ENCODE assay signal across 9 cellular contexts in genomic region chr2:233414273-233414654, GRCh38. TPM values are rescaled to one million over a fixed set of nuclear protein-coding genes. Genes with fewer than 3 reads are reported as not detected.
DNase-seq lines count a peak whose midpoint lies in the region; ATAC-seq lines count a peak whose summit lies in the region.
"Had no signal": no experiment of that assay in that cellular context is flagged by ENCODE, and none has a peak within 500 bp of the region (broad histone marks: within the 10 kb centered on the region; RNA-seq: fewer than 3 reads in every experiment).

No MANE protein-coding gene starts in this region.

- ATAC-seq in T-helper 17 cell, result no peak
- ATAC-seq in stimulated activated naive B cell treated with anti-CD40 and anti-IgM and Interleukin-4, amounts not matched to agents 10 μg/mL and 1 μg/mL and 100 μg/mL, for 72 hours (replicated peaks), result no peak
- ATAC-seq in GM18520 (IDR thresholded peaks at IDR 0.05; ENCODE audit: unreplicated experiment), result no peak
- no peak for ATAC-seq in GM19467 (IDR thresholded peaks at IDR 0.05; ENCODE audit: unreplicated experiment)

- peaks cover 59% of the 10 kb centered on the region for H3K4me1 Mint-ChIP-seq in T-helper 1 cell treated with Interleukin-12 subunit alpha and Interleukin-12 subunit beta and Interleukin-4 antibody, amounts not matched to agents 30 μg/mL and 1 μg/mL, for 36 hours (ENCODE audit: low read depth)
- peaks cover 59% of the 10 kb centered on the region for H3K4me1 Mint-ChIP-seq in T-helper 17 cell
- peaks cover 58 to 89% of the 10 kb centered on the region in 2 donors for H3K4me1 Mint-ChIP-seq in stimulated activated naive B cell treated with anti-CD40 and anti-IgM and Interleukin-4, amounts not matched to agents 10 μg/mL and 1 μg/mL and 100 μg/mL, for 72 hours

- no peaks in the 10 kb centered on the region for H3K27me3 Mint-ChIP-seq in T-helper 1 cell treated with Interleukin-12 subunit alpha and Interleukin-12 subunit beta and Interleukin-4 antibody, amounts not matched to agents 30 μg/mL and 1 μg/mL, for 36 hours (ENCODE audit: low read depth)
- H3K27me3 Mint-ChIP-seq in T-helper 17 cell, result no peaks in the 10 kb centered on the region
- H3K27me3 Mint-ChIP-seq in stimulated activated naive B cell treated with anti-CD40 and anti-IgM and Interleukin-4, amounts not matched to agents 10 μg/mL and 1 μg/mL and 100 μg/mL, for 72 hours, result no peaks in the 10 kb centered on the region

- no peaks in the 10 kb centered on the region for H3K9me3 ChIP-seq in T-helper 17 cell (ENCODE audit: control insufficient read depth, low read length, poor library complexity, severe bottlenecking)
- H3K9me3 ChIP-seq: body of pancreas had no signal

- DNase-seq in T-helper 1 cell, result no peak
- DNase-seq in T-helper 17 cell, result no peak
- DNase-seq in hepatic stellate cell (ENCODE audit: low spot score), result peak; percentile 52
- no peak for DNase-seq in stimulated activated naive B cell treated with anti-CD40 and anti-IgM and Interleukin-4, amounts not matched to agents 10 μg/mL and 1 μg/mL and 100 μg/mL, for 72 hours
- DNase-seq in activated gamma-delta T cell (lab: John Stamatoyannopoulos, UW), result no peak

- peaks cover 24% of the 10 kb centered on the region for H3K9me3 Mint-ChIP-seq in T-helper 1 cell treated with Interleukin-12 subunit alpha and Interleukin-12 subunit beta and Interleukin-4 antibody, amounts not matched to agents 30 μg/mL and 1 μg/mL, for 36 hours
- H3K9me3 Mint-ChIP-seq in stimulated activated naive B cell treated with anti-CD40 and anti-IgM and Interleukin-4, amounts not matched to agents 10 μg/mL and 1 μg/mL and 100 μg/mL, for 72 hours, result peaks cover 3 to 8% of the 10 kb centered on the region in 2 donors

- peak overlapping the region; percentile 68 for H3K27ac Mint-ChIP-seq in T-helper 1 cell treated with Interleukin-12 subunit alpha and Interleukin-12 subunit beta and Interleukin-4 antibody, amounts not matched to agents 30 μg/mL and 1 μg/mL, for 36 hours
- H3K27ac Mint-ChIP-seq in T-helper 17 cell, result peak overlapping the region; percentile 94
- peak overlapping the region; percentile 81 for H3K27ac Mint-ChIP-seq in stimulated activated naive B cell treated with anti-CD40 and anti-IgM and Interleukin-4, amounts not matched to agents 10 μg/mL and 1 μg/mL and 100 μg/mL, for 72 hours

- peaks cover 42% of the 10 kb centered on the region for H3K36me3 Mint-ChIP-seq in T-helper 1 cell treated with Interleukin-12 subunit alpha and Interleukin-12 subunit beta and Interleukin-4 antibody, amounts not matched to agents 30 μg/mL and 1 μg/mL, for 36 hours (ENCODE audit: low read depth)
- H3K36me3 Mint-ChIP-seq in T-helper 17 cell (ENCODE audit: low read depth), result no peaks in the 10 kb centered on the region
- peaks cover 40 to 73% of the 10 kb centered on the region in 2 donors for H3K36me3 Mint-ChIP-seq in stimulated activated naive B cell treated with anti-CD40 and anti-IgM and Interleukin-4, amounts not matched to agents 10 μg/mL and 1 μg/mL and 100 μg/mL, for 72 hours

- peak overlapping the region; percentile 18 for H3K4me3 Mint-ChIP-seq in T-helper 1 cell treated with Interleukin-12 subunit alpha and Interleukin-12 subunit beta and Interleukin-4 antibody, amounts not matched to agents 30 μg/mL and 1 μg/mL, for 36 hours
- no peak overlapping the region for H3K4me3 Mint-ChIP-seq in T-helper 17 cell
- no peak overlapping the region for H3K4me3 Mint-ChIP-seq in stimulated activated naive B cell treated with anti-CD40 and anti-IgM and Interleukin-4, amounts not matched to agents 10 μg/mL and 1 μg/mL and 100 μg/mL, for 72 hours

RNA-seq across cellular contexts. Expression of gene DGKD, which starts 60.0 kb away (rescaled TPM):
- total RNA-seq in T-helper 17 cell, result 100 to 1,000 TPM; 148 to 170 TPM
